ENCODE assay signal across 13 cellular contexts in genomic region chr21:42337276-42337675, GRCh38. TPM values are rescaled to one million over a fixed set of nuclear protein-coding genes. Genes with fewer than 3 reads are reported as not detected.
DNase-seq lines count a peak whose midpoint lies in the region; ATAC-seq, FAIRE-seq and TF ChIP-seq lines count a peak whose summit lies in the region.
"Had no signal": no experiment of that assay in that cellular context is flagged by ENCODE, and none has a peak within 500 bp of the region (broad histone marks: within the 10 kb centered on the region; RNA-seq: fewer than 3 reads in every experiment).

No MANE protein-coding gene starts in this region.

- BruUV-seq in HCT116 (replicated peaks; lab: Mats Ljungman, UMichigan): no TSS peak

- peaks cover 25% of the 10 kb centered on the region for H3K27me3 Mint-ChIP-seq in activated CD8-positive, alpha-beta memory T cell treated with anti-CD3 and anti-CD28 coated beads, Interleukin-2, amount 10 ng/mL, durations not matched to agents 7 days and 5 days

- H3K4ac ChIP-seq in H1 (replicated peaks; ENCODE audit: insufficient read length, low read depth, low read length) (no peak overlapping the region), mesendoderm (ENCODE audit: low read depth, low read length) (no peak overlapping the region)

- intact Hi-C loops in HCT116 (cut with micrococcal nuclease): loop anchor here (10.0 kb wide), 1 partner anchor 118 kb away; no protein-coding TSS in a partner anchor

- no peak overlapping the region for H3K56ac ChIP-seq in H1 (replicated peaks; ENCODE audit: insufficient read length, low read depth, low read length)
- no peak overlapping the region for H3K56ac ChIP-seq in mesendoderm (ENCODE audit: low read length)

- H2AK5ac ChIP-seq in H1 (ENCODE audit: low read depth, low read length): no peak overlapping the region
- no peak overlapping the region for H2AK5ac ChIP-seq in mesendoderm (ENCODE audit: low read length)

- no peak overlapping the region for H2BK5ac ChIP-seq in H1 (ENCODE audit: low read depth, low read length)
- H2BK5ac ChIP-seq in mesendoderm (ENCODE audit: low read length): no peak overlapping the region

- peaks cover 27% of the 10 kb centered on the region for H3K4me1 Mint-ChIP-seq in activated CD8-positive, alpha-beta memory T cell treated with anti-CD3 and anti-CD28 coated beads, Interleukin-2, amount 10 ng/mL, durations not matched to agents 7 days and 5 days
- peaks cover 24% of the 10 kb centered on the region for H3K4me1 Mint-ChIP-seq in stimulated activated effector memory CD8-positive, alpha-beta T cell treated with anti-CD3 and anti-CD28 coated beads, Interleukin-12 subunit alpha, Interleukin-12 subunit beta, amount 100 ng/mL, for 72 hours

- H3K79me2 ChIP-seq in HCT116 (ENCODE audit: insufficient read depth, low read length) (no peaks in the 10 kb centered on the region), H1 (ENCODE audit: control insufficient read depth in 1 of 2, insufficient read depth in 2 of 2, low read length in 2 of 2) (no peaks in the 10 kb centered on the region), mesendoderm (ENCODE audit: control insufficient read depth, insufficient read depth, low read length) (no peaks in the 10 kb centered on the region)

- H3K23ac ChIP-seq in H1 (ENCODE audit: insufficient read length): no peak overlapping the region
- no peak overlapping the region for H3K23ac ChIP-seq in mesendoderm (ENCODE audit: low read length)

- H3K27ac ChIP-seq in HCT116 (ENCODE audit: low read depth, low read length) (no peak overlapping the region), H1 (ENCODE audit: low read depth, low read length) (no peak overlapping the region), mesendoderm (ENCODE audit: low read depth, low read length) (no peak overlapping the region), WERI-Rb-1 (no peak overlapping the region)
- H3K27ac ChIP-seq: BLaER1 treated with 17β-estradiol and CSF1 and Interleukin-3, amounts not matched to agents 10 nM and 100 nM had no signal

- no peak overlapping the region for H4K91ac ChIP-seq in H1 (replicated peaks; ENCODE audit: insufficient read length, low read length)

- no peaks in the 10 kb centered on the region for H3K36me3 Mint-ChIP-seq in activated CD8-positive, alpha-beta memory T cell treated with anti-CD3 and anti-CD28 coated beads, Interleukin-2, amount 10 ng/mL, durations not matched to agents 7 days and 5 days
- no peaks in the 10 kb centered on the region for H3K36me3 Mint-ChIP-seq in stimulated activated effector memory CD8-positive, alpha-beta T cell treated with anti-CD3 and anti-CD28 coated beads, Interleukin-12 subunit alpha, Interleukin-12 subunit beta, amount 100 ng/mL, for 72 hours

- H3K4me2 ChIP-seq in HCT116 (ENCODE audit: low read length): peak overlapping the region; percentile 11; the same call in 1 of the 2 replicates
- H3K4me2 ChIP-seq in H1 (ENCODE audit: insufficient read depth in 1 of 2, low read depth in 2 of 2, low read length in 2 of 2): no peak overlapping the region
- H3K4me2 ChIP-seq in mesendoderm (ENCODE audit: low read length): no peak overlapping the region

- H3K4me1 ChIP-seq in HCT116 (ENCODE audit: control insufficient read depth in 1 of 2, insufficient read depth in 2 of 2, low read length in 2 of 2) (peaks cover 0 to 10% of the 10 kb centered on the region in 2 experiments; a peak in 3 of 4 replicates), H1 (replicated peaks in 1 of 4; ENCODE audit: control insufficient read depth in 3 of 4, insufficient read depth in 4 of 4, low read length in 3 of 4) (peaks cover 0 to 12% (median 4%) of the 10 kb centered on the region in 4 experiments; a peak in 6 of 7 replicates), mesendoderm (ENCODE audit: control insufficient read depth, low read depth, low read length) (no peaks in the 10 kb centered on the region)

- TF ChIP-seq RAD21 in HCT116 (IDR thresholded peaks at IDR 0.05; ENCODE audit: low read depth) (no peak), H1 (IDR thresholded peaks at IDR 0.05 in 1 of 2, conservative IDR thresholded peaks at IDR 0.05 in 1 of 2; ENCODE audit: low read depth in 2 of 2, low read length in 2 of 2) (no peak)

- POLR2A ChIA-PET in HCT116 (lab: Charles Lee) (no interaction called here), H1 (lab: Charles Lee; ENCODE audit: partially characterized antibody) (interaction anchor here (1.2 kb wide), 1 partner anchor 24 kb away, joined by 3 read pairs; no protein-coding TSS in a partner anchor)

- H3K14ac ChIP-seq in H1 (ENCODE audit: insufficient read length): no peak overlapping the region

- H3K4me3 ChIP-seq in HCT116 (replicated peaks in 1 of 2; ENCODE audit: low read depth in 1 of 2, low read length in 2 of 2) (no peak overlapping the region), H1 (ENCODE audit: extremely low read depth in 1 of 4, insufficient read depth in 2 of 4, low read depth in 3 of 4, low read length in 4 of 4) (no peak overlapping the region), mesendoderm (ENCODE audit: low read length) (no peak overlapping the region), WERI-Rb-1 (ENCODE audit: low read depth, low read length) (no peak overlapping the region)
- H3K4me3 ChIP-seq: BLaER1 treated with 17β-estradiol and CSF1 and Interleukin-3, amounts not matched to agents 10 nM and 100 nM; GM12878 had no signal

- DNase-seq in activated CD8-positive, alpha-beta memory T cell treated with anti-CD3 and anti-CD28 coated beads, Interleukin-2, amount 10 ng/mL, durations not matched to agents 7 days and 5 days: peak; percentile 2
- DNase-seq in activated CD8-positive, alpha-beta memory T cell treated with anti-CD3 and anti-CD28 coated beads for 24 hours: no peak
- DNase-seq in HCT116 (ENCODE audit: low read depth, low spot score): no peak
- DNase-seq in H1 (ENCODE audit: low read depth in 1 of 2, low spot score in 2 of 2): peak in 1 of 2 experiments; percentile 14
- DNase-seq in stimulated activated effector memory CD8-positive, alpha-beta T cell treated with anti-CD3 and anti-CD28 coated beads, Interleukin-12 subunit alpha, Interleukin-12 subunit beta, amount 100 ng/mL, for 72 hours (ENCODE audit: low spot score in 2 of 2): no peak
- DNase-seq in mesendoderm: no peak
- no peak for DNase-seq in NK-92 treated with Interleukin-12 subunit alpha and Interleukin-12 subunit beta, amount 100 ng/mL, for 24 hours (lab: John Stamatoyannopoulos, UW)
- no peak for DNase-seq in WERI-Rb-1
- DNase-seq: NCI-H1436 treated with DMSO at 0.1 percent for 48 hours had no signal

- TF ChIP-seq POLR2A in HCT116 (IDR thresholded peaks at IDR 0.05; ENCODE audit: borderline replicate concordance, extremely low read depth, insufficient read depth, insufficient read length): no peak
- no peak for TF ChIP-seq POLR2A in H1 (IDR thresholded peaks at IDR 0.05; ENCODE audit: control extremely low read depth in 1 of 2, low read depth in 2 of 2, low read length in 2 of 2)

- no peaks in the 10 kb centered on the region for H3K9me3 Mint-ChIP-seq in activated CD8-positive, alpha-beta memory T cell treated with anti-CD3 and anti-CD28 coated beads, Interleukin-2, amount 10 ng/mL, durations not matched to agents 7 days and 5 days (ENCODE audit: low read depth)
- H3K9me3 Mint-ChIP-seq in stimulated activated effector memory CD8-positive, alpha-beta T cell treated with anti-CD3 and anti-CD28 coated beads, Interleukin-12 subunit alpha, Interleukin-12 subunit beta, amount 100 ng/mL, for 72 hours: no peaks in the 10 kb centered on the region

- no peak overlapping the region for H4K5ac ChIP-seq in H1 (ENCODE audit: insufficient read length, low read depth, low read length)
- H4K5ac ChIP-seq in mesendoderm (ENCODE audit: low read length): no peak overlapping the region

- H3K79me1 ChIP-seq in H1 (ENCODE audit: low read depth, low read length): no peaks in the 10 kb centered on the region
- no peaks in the 10 kb centered on the region for H3K79me1 ChIP-seq in mesendoderm (ENCODE audit: low read length)

- H3K9me3 ChIP-seq in HCT116 (ENCODE audit: control insufficient read depth in 1 of 2, insufficient read depth in 1 of 2, low read depth in 1 of 2, low read length in 2 of 2) (no peaks in the 10 kb centered on the region), H1 (ENCODE audit: insufficient read depth in 2 of 2, low read depth in 1 of 2, low read length in 1 of 2) (peaks cover 0 to 1% of the 10 kb centered on the region in 2 experiments; a peak in 1 of 4 replicates), WERI-Rb-1 (ENCODE audit: severe bottlenecking) (no peaks in the 10 kb centered on the region)

- no peaks in the 10 kb centered on the region for H3K27me3 ChIP-seq in HCT116 (ENCODE audit: insufficient read depth, low read length)
- no peaks in the 10 kb centered on the region for H3K27me3 ChIP-seq in H1 (replicated peaks in 1 of 4; ENCODE audit: control insufficient read depth in 3 of 4, extremely low read depth in 1 of 4, insufficient read depth in 3 of 4, low read length in 3 of 4)
- H3K27me3 ChIP-seq in mesendoderm (ENCODE audit: insufficient read depth, low read length, poor library complexity): no peaks in the 10 kb centered on the region
- no peaks in the 10 kb centered on the region for H3K27me3 ChIP-seq in WERI-Rb-1 (ENCODE audit: insufficient read depth, low read depth, severe bottlenecking)
- H3K27me3 ChIP-seq: BLaER1 treated with 17β-estradiol and CSF1 and Interleukin-3, amounts not matched to agents 10 nM and 100 nM had no signal

- no peak for FAIRE-seq in H1 (lab: Jason Lieb, UNC)
- FAIRE-seq: A204.1 had no signal

- no peak overlapping the region for H3K9ac ChIP-seq in HCT116 (ENCODE audit: low read length)
- H3K9ac ChIP-seq in H1 (replicated peaks in 1 of 4; ENCODE audit: extremely low read depth in 1 of 4, low read depth in 3 of 4, low read length in 3 of 4): no peak overlapping the region
- H3K9ac ChIP-seq in mesendoderm (ENCODE audit: low read length): no peak overlapping the region
- H3K9ac ChIP-seq: BLaER1 treated with 17β-estradiol and CSF1 and Interleukin-3, amounts not matched to agents 10 nM and 100 nM had no signal

- no peak for ATAC-seq in activated CD8-positive, alpha-beta memory T cell treated with anti-CD3 and anti-CD28 coated beads, Interleukin-2, amount 10 ng/mL, durations not matched to agents 7 days and 5 days
- no peak for ATAC-seq in HCT116
- no peak for ATAC-seq in stimulated activated effector memory CD8-positive, alpha-beta T cell treated with anti-CD3 and anti-CD28 coated beads, Interleukin-12 subunit alpha, Interleukin-12 subunit beta, amount 100 ng/mL, for 72 hours

- TF ChIP-seq CTCF in HCT116 (IDR thresholded peaks at IDR 0.05 in 2 of 3, conservative IDR thresholded peaks at IDR 0.05 in 1 of 3; ENCODE audit: borderline replicate concordance in 1 of 3, insufficient read depth in 1 of 3, low read depth in 2 of 3, low read length in 2 of 3) (no peak), H1 (IDR thresholded peaks at IDR 0.05; ENCODE audit: control extremely low read depth in 1 of 3, insufficient read depth in 1 of 3, low read depth in 1 of 3, low read length in 3 of 3) (no peak), WERI-Rb-1 (IDR thresholded peaks at IDR 0.05; ENCODE audit: low read depth, low read length) (no peak)

- no peaks in the 10 kb centered on the region for H3K23me2 ChIP-seq in H1 (ENCODE audit: low read depth, low read length)

- no peak overlapping the region for H3K18ac ChIP-seq in H1 (ENCODE audit: extremely low read depth, low read length)
- H3K18ac ChIP-seq in mesendoderm (ENCODE audit: low read length): no peak overlapping the region

- no peak overlapping the region for H3K4me3 Mint-ChIP-seq in activated CD8-positive, alpha-beta memory T cell treated with anti-CD3 and anti-CD28 coated beads, Interleukin-2, amount 10 ng/mL, durations not matched to agents 7 days and 5 days
- peak overlapping the region; percentile 27 for H3K4me3 Mint-ChIP-seq in stimulated activated effector memory CD8-positive, alpha-beta T cell treated with anti-CD3 and anti-CD28 coated beads, Interleukin-12 subunit alpha, Interleukin-12 subunit beta, amount 100 ng/mL, for 72 hours

- H2BK15ac ChIP-seq in H1 (ENCODE audit: low read length) (no peak overlapping the region), mesendoderm (replicated peaks; ENCODE audit: low read depth) (no peak overlapping the region)

- no peak overlapping the region for H2BK12ac ChIP-seq in H1 (ENCODE audit: low read depth, low read length)

- CTCF ChIA-PET in activated CD8-positive, alpha-beta memory T cell treated with anti-CD3 and anti-CD28 coated beads, Interleukin-2, amount 10 ng/mL, durations not matched to agents 7 days and 5 days (lab: Charles Lee): interaction anchor here (0.5 to 4.6 kb wide), 12 partner anchors 10 to 197 kb away, joined by 3 to 24 read pairs (median 4); partner anchors contain the start of gene UBASH3A
- CTCF ChIA-PET in HCT116 (lab: Charles Lee): interaction anchor here (0.9 to 1.8 kb wide), 4 partner anchors 27 to 192 kb away, joined by 3 to 8 read pairs (median 5); no protein-coding TSS in a partner anchor
- CTCF ChIA-PET in H1 (lab: Charles Lee; ENCODE audit: partially characterized antibody): interaction anchor here (0.7 to 11.6 kb wide), 28 partner anchors 7 to 212 kb away, joined by 3 to 137 read pairs (median 5); partner anchors contain the start of genes TFF1 and TFF3

- no peak overlapping the region for H2BK20ac ChIP-seq in H1 (ENCODE audit: low read length)

- WGBS in H1 (ENCODE audit: extremely low coverage in 1 of 2, insufficient coverage in 1 of 2, insufficient read length in 1 of 2, insufficient replicate concordance in 2 of 2, low coverage in 1 of 2, low lambda C conversion rate in 2 of 2, missing lambda C conversion rate in 1 of 2), 2 experiments: 89% methylated on average over 4 of the region's 4 CpGs; no CpG with 5 or more reads in 1 of the 2 experiments
- no CpG with 5 or more reads among the region's 4 CpGs for WGBS in mesendoderm (ENCODE audit: extremely low coverage, insufficient coverage, low lambda C conversion rate)

- H2AFZ ChIP-seq in HCT116 (ENCODE audit: low read depth, low read length, poor library complexity, severe bottlenecking): no peak overlapping the region
- H2AFZ ChIP-seq in H1 (ENCODE audit: low read length): no peak overlapping the region

- H3K9me2 ChIP-seq in HCT116 (ENCODE audit: insufficient read depth): no peaks in the 10 kb centered on the region

- H4K8ac ChIP-seq in H1 (ENCODE audit: extremely low read depth, insufficient read depth, low read length): no peak overlapping the region
- H4K8ac ChIP-seq in mesendoderm (ENCODE audit: low read depth, low read length): no peak overlapping the region

- RAD21 ChIA-PET in HCT116 (lab: Charles Lee; ENCODE audit: low non-redundant PET in 1 of 2, low total read pairs in 2 of 2, uncharacterized antibody in 2 of 2, unreplicated experiment in 2 of 2): interaction anchor here in 1 of 2 experiments (0.6 kb wide), 1 partner anchor 63 kb away, joined by 3 read pairs; no protein-coding TSS in a partner anchor

- no peaks in the 10 kb centered on the region for H4K20me1 ChIP-seq in HCT116 (ENCODE audit: insufficient read depth)
- no peaks in the 10 kb centered on the region for H4K20me1 ChIP-seq in H1 (replicated peaks in 1 of 2; ENCODE audit: control insufficient read depth in 1 of 2, insufficient read depth in 2 of 2, low read length in 2 of 2)
- H4K20me1 ChIP-seq: BLaER1 treated with 17β-estradiol and CSF1 and Interleukin-3, amounts not matched to agents 10 nM and 100 nM had no signal

- H2BK120ac ChIP-seq in H1 (replicated peaks; ENCODE audit: low read depth, low read length) (no peak overlapping the region), mesendoderm (ENCODE audit: low read depth, low read length) (no peak overlapping the region)

- H3K36me3 ChIP-seq in HCT116 (ENCODE audit: control insufficient read depth in 1 of 2, insufficient read depth in 2 of 2, low read length in 2 of 2) (no peaks in the 10 kb centered on the region), H1 (ENCODE audit: control insufficient read depth in 2 of 4, insufficient read depth in 4 of 4, low read length in 3 of 4) (no peaks in the 10 kb centered on the region), mesendoderm (ENCODE audit: control insufficient read depth, insufficient read depth, low read length) (no peaks in the 10 kb centered on the region), WERI-Rb-1 (no peaks in the 10 kb centered on the region)
- H3K36me3 ChIP-seq: BLaER1 treated with 17β-estradiol and CSF1 and Interleukin-3, amounts not matched to agents 10 nM and 100 nM had no signal

- TF ChIP-seq EP300 in H1 (IDR thresholded peaks at IDR 0.05; ENCODE audit: borderline replicate concordance in 1 of 2, low read depth in 2 of 2, low read length in 2 of 2): no peak

- no peak overlapping the region for H3K27ac Mint-ChIP-seq in activated CD8-positive, alpha-beta memory T cell treated with anti-CD3 and anti-CD28 coated beads, Interleukin-2, amount 10 ng/mL, durations not matched to agents 7 days and 5 days
- no peak overlapping the region for H3K27ac Mint-ChIP-seq in stimulated activated effector memory CD8-positive, alpha-beta T cell treated with anti-CD3 and anti-CD28 coated beads, Interleukin-12 subunit alpha, Interleukin-12 subunit beta, amount 100 ng/mL, for 72 hours

RNA-seq across cellular contexts. Expression of gene TFF2, which starts 13.5 kb away (rescaled TPM):
- not detected for total RNA-seq in activated CD8-positive, alpha-beta memory T cell treated with anti-CD3 and anti-CD28 coated beads, Interleukin-2, amount 10 ng/mL, durations not matched to agents 7 days and 5 days
- not detected for total RNA-seq in HCT116 (2021; ENCODE audit: unreplicated experiment)
- polyA plus RNA-seq in HCT116 (2012): not detected in 2 replicates
- total RNA-seq in H1 (2021; fragmentation: NEBNext Ultra II Directional; extraction: Animal tissue kit (Norgen Biotek cat#: 25700)): not detected in 2 replicates
- not detected in 2 replicates for polyA plus RNA-seq in H1 (2011; rRNA removed)
- polyA plus RNA-seq in H1 (2011; cell fraction: cytosol; rRNA removed): not detected
- not detected for polyA plus RNA-seq in H1 (2011; cell fraction: nucleus; rRNA removed)
- polyA plus RNA-seq in H1 (2012, experiment 1 of 2): not detected in 4 replicates
- polyA plus RNA-seq in H1 (2012, experiment 2 of 2): not detected
- polyA plus RNA-seq in H1 (2013, experiment 1 of 2): not detected
- polyA plus RNA-seq in H1 (2013, experiment 2 of 2): not detected
- not detected in 2 replicates for polyA minus RNA-seq in H1 (2011; rRNA and poly(A)+ RNA removed)
- polyA minus RNA-seq in H1 (2011; cell fraction: cytosol; rRNA and poly(A)+ RNA removed): not detected
- polyA minus RNA-seq in H1 (2011; cell fraction: nucleus; rRNA and poly(A)+ RNA removed): not detected
- not detected for polyA plus RNA-seq in mesendoderm (2013, experiment 1 of 2)
- 0.06 TPM for polyA plus RNA-seq in mesendoderm (2013, experiment 2 of 2)
- total RNA-seq: GM12878, MCF 10A had no signal

RNA-seq across cellular contexts. Expression of gene TFF3, which starts 22.1 kb away (rescaled TPM):
- not detected for total RNA-seq in activated CD8-positive, alpha-beta memory T cell treated with anti-CD3 and anti-CD28 coated beads, Interleukin-2, amount 10 ng/mL, durations not matched to agents 7 days and 5 days
- total RNA-seq in HCT116 (2021; ENCODE audit: unreplicated experiment): 0.22 TPM
- not detected in 2 replicates for polyA plus RNA-seq in HCT116 (2012)
- 1.7 TPM in 1 of 2 replicates, not detected in the other for total RNA-seq in H1 (2021; fragmentation: NEBNext Ultra II Directional; extraction: Animal tissue kit (Norgen Biotek cat#: 25700))
- polyA plus RNA-seq in H1 (2011; rRNA removed): 4.1 and 6.7 TPM in 2 replicates
- polyA plus RNA-seq in H1 (2011; cell fraction: cytosol; rRNA removed): 2.8 TPM
- polyA plus RNA-seq in H1 (2011; cell fraction: nucleus; rRNA removed): 2.2 TPM
- polyA plus RNA-seq in H1 (2012, experiment 1 of 2): 1.2 to 4.3 TPM (median 2.0 TPM) in 4 replicates
- 8.3 TPM for polyA plus RNA-seq in H1 (2012, experiment 2 of 2)
- 2.6 TPM for polyA plus RNA-seq in H1 (2013, experiment 1 of 2)
- 2.0 TPM for polyA plus RNA-seq in H1 (2013, experiment 2 of 2)
- 0.41 TPM in 1 of 2 replicates, not detected in the other for polyA minus RNA-seq in H1 (2011; rRNA and poly(A)+ RNA removed)
- not detected for polyA minus RNA-seq in H1 (2011; cell fraction: cytosol; rRNA and poly(A)+ RNA removed)
- not detected for polyA minus RNA-seq in H1 (2011; cell fraction: nucleus; rRNA and poly(A)+ RNA removed)
- polyA plus RNA-seq in mesendoderm (2013, experiment 1 of 2): 1.2 TPM
- polyA plus RNA-seq in mesendoderm (2013, experiment 2 of 2): 0.78 TPM
- total RNA-seq: GM12878, MCF 10A had no signal
- polyA plus RNA-seq: GM12878 had no signal

RNA-seq across cellular contexts. Expression of gene TFF1, which starts 29.1 kb away (rescaled TPM):
- not detected for total RNA-seq in activated CD8-positive, alpha-beta memory T cell treated with anti-CD3 and anti-CD28 coated beads, Interleukin-2, amount 10 ng/mL, durations not matched to agents 7 days and 5 days
- 0.61 TPM for total RNA-seq in HCT116 (2021; ENCODE audit: unreplicated experiment)
- polyA plus RNA-seq in HCT116 (2012): not detected in 2 replicates
- total RNA-seq in H1 (2021; fragmentation: NEBNext Ultra II Directional; extraction: Animal tissue kit (Norgen Biotek cat#: 25700)): not detected in 2 replicates
- not detected in 2 replicates for polyA plus RNA-seq in H1 (2011; rRNA removed)
- polyA plus RNA-seq in H1 (2011; cell fraction: cytosol; rRNA removed): not detected
- polyA plus RNA-seq in H1 (2011; cell fraction: nucleus; rRNA removed): not detected
- not detected in 4 replicates for polyA plus RNA-seq in H1 (2012, experiment 1 of 2)
- not detected for polyA plus RNA-seq in H1 (2012, experiment 2 of 2)
- not detected for polyA plus RNA-seq in H1 (2013, experiment 1 of 2)
- not detected for polyA plus RNA-seq in H1 (2013, experiment 2 of 2)
- polyA minus RNA-seq in H1 (2011; rRNA and poly(A)+ RNA removed): not detected in 2 replicates
- polyA minus RNA-seq in H1 (2011; cell fraction: cytosol; rRNA and poly(A)+ RNA removed): not detected
- polyA minus RNA-seq in H1 (2011; cell fraction: nucleus; rRNA and poly(A)+ RNA removed): not detected
- polyA plus RNA-seq in mesendoderm (2013, experiment 1 of 2): not detected
- not detected for polyA plus RNA-seq in mesendoderm (2013, experiment 2 of 2)
- total RNA-seq: GM12878, MCF 10A had no signal

RNA-seq across cellular contexts. Expression of gene TMPRSS3, which starts 58.6 kb away (rescaled TPM):
- total RNA-seq in activated CD8-positive, alpha-beta memory T cell treated with anti-CD3 and anti-CD28 coated beads, Interleukin-2, amount 10 ng/mL, durations not matched to agents 7 days and 5 days: 10 to 100 TPM; 22.3 to 27.4 TPM
- total RNA-seq in HCT116 (2021; ENCODE audit: unreplicated experiment): not detected
- not detected in 2 replicates for polyA plus RNA-seq in HCT116 (2012)
- not detected in 2 replicates for total RNA-seq in H1 (2021; fragmentation: NEBNext Ultra II Directional; extraction: Animal tissue kit (Norgen Biotek cat#: 25700))
- 0.38 and 0.75 TPM in 2 replicates for polyA plus RNA-seq in H1 (2011; rRNA removed)
- polyA plus RNA-seq in H1 (2011; cell fraction: cytosol; rRNA removed): 0.61 TPM
- polyA plus RNA-seq in H1 (2011; cell fraction: nucleus; rRNA removed): 0.63 TPM
- 0.19 to 0.52 TPM (median 0.36 TPM) in 3 of 4 replicates, not detected in the other for polyA plus RNA-seq in H1 (2012, experiment 1 of 2)
- 0.16 TPM for polyA plus RNA-seq in H1 (2012, experiment 2 of 2)
- 0.06 TPM for polyA plus RNA-seq in H1 (2013, experiment 1 of 2)
- polyA plus RNA-seq in H1 (2013, experiment 2 of 2): 0.13 TPM
- polyA minus RNA-seq in H1 (2011; rRNA and poly(A)+ RNA removed): 0.44 and 0.63 TPM in 2 replicates
- not detected for polyA minus RNA-seq in H1 (2011; cell fraction: cytosol; rRNA and poly(A)+ RNA removed)
- 1.3 TPM for polyA minus RNA-seq in H1 (2011; cell fraction: nucleus; rRNA and poly(A)+ RNA removed)
- polyA plus RNA-seq in mesendoderm (2013, experiment 1 of 2): 0.01 TPM
- polyA plus RNA-seq in mesendoderm (2013, experiment 2 of 2): 0.03 TPM
